Comparison of ENCODE assay signal across 9 cellular contexts in the genomic region with DNA sequence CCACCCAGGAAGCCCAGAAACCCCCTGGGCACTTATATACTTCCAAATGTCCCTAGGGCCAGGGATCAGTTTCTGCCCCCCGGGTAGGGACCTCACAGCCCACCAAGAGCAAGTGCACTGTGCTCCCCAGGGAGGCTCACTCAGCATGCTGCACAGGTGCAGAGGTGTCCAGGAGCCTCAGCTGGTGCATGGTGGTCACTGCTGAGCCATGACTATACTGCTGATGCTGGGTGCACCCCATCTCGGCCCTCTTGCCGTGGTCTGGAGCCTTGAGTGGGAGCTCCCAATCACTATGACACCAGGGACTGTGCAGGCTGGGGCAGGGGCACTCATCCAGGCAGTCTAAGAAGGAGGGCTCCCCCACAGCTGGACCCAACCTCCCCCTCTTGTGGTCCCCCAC.
"Had no signal": no experiment of that assay in that cellular context is flagged by ENCODE, and none has a peak within 500 bp of the region (broad histone marks: within the 10 kb centered on the region; RNA-seq: fewer than 3 reads in every experiment).

No MANE protein-coding gene starts in this region.

- H3K27ac Mint-ChIP-seq: HFFc6 had no signal

- H3K4me3 ChIP-seq: GM23248, HAP-1, K562 had no signal

- H3K9ac ChIP-seq: GM23248 had no signal

- H3K27ac ChIP-seq: GM23248, HL-60 had no signal

- H3K4me3 Mint-ChIP-seq: HFFc6 had no signal

- DNase-seq: GM23248, GOT3, H7, HFFc6 had no signal

- H2AFZ ChIP-seq: GM23248 had no signal

- H3K4me1 ChIP-seq: HAP-1 had no signal

- ATAC-seq: HCT116, HepG2, K562 had no signal

- H3K9me3 ChIP-seq: HAP-1 had no signal

- H3K36me3 ChIP-seq: HAP-1 had no signal
